8 cellular contexts compared by ENCODE assay signal in genomic region chr6:26156105-26156849, GRCh38.
DNase-seq lines count a peak whose midpoint lies in the region; ATAC-seq and TF ChIP-seq lines count a peak whose summit lies in the region.

No MANE protein-coding gene starts in this region.

- no peaks in the 10 kb centered on the region for H3K27me3 ChIP-seq in CD8-positive, alpha-beta memory T cell (ENCODE audit: insufficient read depth, low read length, poor library complexity, severe bottlenecking)

- peak overlapping the region; percentile 87 to 99 (median 96) for H3K27ac Mint-ChIP-seq in CD8-positive, alpha-beta memory T cell
- H3K27ac Mint-ChIP-seq in endothelial cell (ENCODE audit: unreplicated experiment) = peak overlapping the region; percentile 99

- H3K9me3 ChIP-seq in CD8-positive, alpha-beta memory T cell (ENCODE audit: low read length) = no peaks in the 10 kb centered on the region

- H3K4me1 ChIP-seq in CD8-positive, alpha-beta memory T cell (ENCODE audit: insufficient read depth, low read length) = peaks cover 20% of the 10 kb centered on the region

- no peaks in the 10 kb centered on the region for H3K9me3 Mint-ChIP-seq in CD8-positive, alpha-beta memory T cell
- no peaks in the 10 kb centered on the region for H3K9me3 Mint-ChIP-seq in endothelial cell (ENCODE audit: unreplicated experiment)

- H3K4me3 ChIP-seq in CD8-positive, alpha-beta memory T cell (ENCODE audit: low read length) = peak overlapping the region; percentile 84

- no peak for TF ChIP-seq CTCF in endothelial cell (IDR thresholded peaks at IDR 0.05; ENCODE audit: unreplicated experiment)

- H3K36me3 Mint-ChIP-seq in CD8-positive, alpha-beta memory T cell = peaks cover 0 to 31% (median 0%) of the 10 kb centered on the region in 3 donors
- peaks cover 9% of the 10 kb centered on the region for H3K36me3 Mint-ChIP-seq in endothelial cell (ENCODE audit: low read depth, unreplicated experiment)

- peaks cover 26 to 47% (median 41%) of the 10 kb centered on the region in 3 donors for H3K4me1 Mint-ChIP-seq in CD8-positive, alpha-beta memory T cell
- H3K4me1 Mint-ChIP-seq in endothelial cell (ENCODE audit: unreplicated experiment) = peaks cover 27% of the 10 kb centered on the region

- peaks cover 0 to 1% of the 10 kb centered on the region in 2 donors for H3K27me3 Mint-ChIP-seq in CD8-positive, alpha-beta memory T cell
- H3K27me3 Mint-ChIP-seq in endothelial cell (ENCODE audit: unreplicated experiment) = peaks cover 20% of the 10 kb centered on the region

- peak; percentile 72 to 94 (median 83) for DNase-seq in CD8-positive, alpha-beta memory T cell
- DNase-seq in HS-5 (ENCODE audit: low read depth) (peak; percentile 70), NOMO-1 treated with dmso at 0.1 percent for 144 hours (lab: John Stamatoyannopoulos, UW; ENCODE audit: unreplicated experiment) (peak; percentile 73), endothelial cell (ENCODE audit: low spot score) (peak; percentile 88), midbrain (lab: John Stamatoyannopoulos, UW) (peak; percentile 92)
- DNase-seq in activated CD8-positive, alpha-beta memory T cell treated with anti-CD3 and anti-CD28 coated beads, Interleukin-2, amount 50 U/mL, for 48 hours = peak; percentile 97
- peak; percentile 53 to 63 for DNase-seq in stimulated activated CD8-positive, alpha-beta memory T cell treated with anti-CD3 and anti-CD28 coated beads, Interleukin-15, amount 100 ng/mL, for 4 hours (ENCODE audit: low read depth in 2 of 2)

- H3K4me3 Mint-ChIP-seq in CD8-positive, alpha-beta memory T cell = peak overlapping the region; percentile 87 to 98 (median 94)
- H3K4me3 Mint-ChIP-seq in endothelial cell (ENCODE audit: unreplicated experiment) = peak overlapping the region; percentile 90

- no peaks in the 10 kb centered on the region for H3K36me3 ChIP-seq in CD8-positive, alpha-beta memory T cell (ENCODE audit: insufficient read depth, low read length)

- peak overlapping the region; percentile 97 for H3K27ac ChIP-seq in CD8-positive, alpha-beta memory T cell (ENCODE audit: low read depth, low read length)

- CTCF ChIA-PET in CD8-positive, alpha-beta memory T cell (lab: Charles Lee) = interaction anchor here (0.7 to 6.6 kb wide), 17 partner anchors 16 to 1736 kb away, joined by 3 to 174 read pairs (median 5); a partner anchor contains a TSS

- peak; percentile 44 for ATAC-seq in GM19467 (IDR thresholded peaks at IDR 0.05; ENCODE audit: unreplicated experiment)

- POLR2A ChIA-PET in CD8-positive, alpha-beta memory T cell (lab: Charles Lee) = interaction anchor here (0.5 to 9.6 kb wide), 39 partner anchors 14 to 1737 kb away, joined by 3 to 958 read pairs (median 17); partner anchors contain the start of gene HFE

Comparison
In these comparisons a context has a peak if more than half of its experiments do, and no peak if none do; other contexts are left out.
1. Peak in every context shown above with its lines: DNase-seq, ATAC-seq, H3K4me3 ChIP-seq and H3K27ac ChIP-seq.